14 cellular contexts compared by ENCODE assay signal in the genomic region with DNA sequence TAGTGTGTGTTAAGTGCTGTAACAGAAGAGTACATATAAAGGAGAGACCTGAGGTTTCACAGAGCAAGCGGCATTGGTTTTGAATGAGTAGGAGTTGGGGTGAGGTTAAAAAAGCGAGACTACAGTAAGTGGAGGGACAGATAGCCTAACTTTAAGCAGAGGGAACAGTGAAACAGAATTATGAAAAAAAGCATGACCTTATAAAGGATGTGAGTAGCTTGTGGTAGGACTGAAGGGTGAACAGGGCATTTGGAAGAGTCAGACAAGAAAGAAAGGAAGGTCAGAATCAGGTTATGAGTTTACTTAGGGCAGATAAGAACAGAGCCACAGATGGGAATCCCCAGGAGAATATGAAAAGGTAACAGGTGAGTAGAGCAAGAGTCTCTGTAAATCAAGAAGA. TPM values are rescaled to one million over a fixed set of nuclear protein-coding genes. Genes with fewer than 3 reads are reported as not detected.
DNase-seq lines count a peak whose midpoint lies in the region; ATAC-seq and TF ChIP-seq lines count a peak whose summit lies in the region.
"Had no signal": no experiment of that assay in that cellular context is flagged by ENCODE, and none has a peak within 500 bp of the region (broad histone marks: within the 10 kb centered on the region; RNA-seq: fewer than 3 reads in every experiment).

No MANE protein-coding gene starts in this region.

- H3K9me3 ChIP-seq in OCI-LY7 (ENCODE audit: low read length) (peaks cover 8% of the 10 kb centered on the region; the same call in 1 of the 2 replicates), GM23248 (ENCODE audit: low read depth) (no peaks in the 10 kb centered on the region), BE2C (no peaks in the 10 kb centered on the region), MG63 (no peaks in the 10 kb centered on the region)

- ATAC-seq in GM18909 (IDR thresholded peaks at IDR 0.05; ENCODE audit: poor library complexity, unreplicated experiment) (peak; percentile 64), HG02623 (IDR thresholded peaks at IDR 0.05; ENCODE audit: unreplicated experiment) (peak; percentile 66), HG03558 (IDR thresholded peaks at IDR 0.05; ENCODE audit: extremely low read depth, unreplicated experiment) (peak; percentile 92)
- ATAC-seq: naive thymus-derived CD4-positive, alpha-beta T cell had no signal

- DNase-seq in GM10266 (ENCODE audit: extremely low spot score) (peak; percentile 49), OCI-LY7 (ENCODE audit: low spot score) (no peak), GM23248 (no peak), BE2C (no peak), MG63 (no peak)
- DNase-seq: Calu3; dermis blood vessel endothelial cell; naive thymus-derived CD4-positive, alpha-beta T cell; NCI-H2081 treated with DMSO at 0.1 percent for 48 hours; stimulated activated CD8-positive, alpha-beta memory T cell treated with anti-CD3 and anti-CD28 coated beads, Interleukin-4, amount 100 ng/mL, for 48 hours had no signal

- H2AFZ ChIP-seq in OCI-LY7 (ENCODE audit: low read length) (no peak overlapping the region), GM23248 (no peak overlapping the region)

- H3K27ac ChIP-seq in OCI-LY7 (ENCODE audit: low read depth, low read length, poor library complexity, severe bottlenecking), result no peak overlapping the region
- no peak overlapping the region for H3K27ac ChIP-seq in GM23248

- no peaks in the 10 kb centered on the region for H3F3A ChIP-seq in GM23248 (ENCODE audit: insufficient read depth)

- no peak for TF ChIP-seq CTCF in GM10266 (IDR thresholded peaks at IDR 0.05; ENCODE audit: control insufficient read depth, insufficient read depth, low read depth, missing control alignments)
- TF ChIP-seq CTCF in OCI-LY7 (conservative IDR thresholded peaks at IDR 0.05; ENCODE audit: low read length), result no peak
- no peak for TF ChIP-seq CTCF in BE2C (IDR thresholded peaks at IDR 0.05; ENCODE audit: low read depth, low read length)

- WGBS in GM23248 (ENCODE audit: low coverage in 1 of 2, low lambda C conversion rate in 2 of 2, missing lambda C conversion rate in 2 of 2), 2 experiments, result 99 to 100% methylated on average over 2 of the region's 2 CpGs

- POLR2A ChIA-PET in OCI-LY7 (lab: Charles Lee), result interaction anchor here (1.2 kb wide), 1 partner anchor 12 kb away, joined by 4 read pairs; no protein-coding TSS in a partner anchor

- H3K4me1 ChIP-seq in OCI-LY7 (ENCODE audit: insufficient read depth, low read length, poor library complexity, severe bottlenecking) (no peaks in the 10 kb centered on the region), GM23248 (ENCODE audit: insufficient read depth) (no peaks in the 10 kb centered on the region), BE2C (no peaks in the 10 kb centered on the region)

- H4K20me1 ChIP-seq in OCI-LY7 (ENCODE audit: insufficient read depth, low read length) (no peaks in the 10 kb centered on the region), GM23248 (ENCODE audit: insufficient read depth) (peaks cover 4% of the 10 kb centered on the region; the same call in 1 of the 2 replicates)

- H3K36me3 ChIP-seq in OCI-LY7 (ENCODE audit: insufficient read depth, low read length) (peaks cover 54% of the 10 kb centered on the region), GM23248 (ENCODE audit: low read depth) (peaks cover 44% of the 10 kb centered on the region), BE2C (peaks cover 29% of the 10 kb centered on the region), MG63 (peaks cover 92% of the 10 kb centered on the region)

- intact Hi-C loops in OCI-LY7 (cut with micrococcal nuclease; ENCODE audit: unreplicated experiment), result no loop called here

- H3K4me2 ChIP-seq in OCI-LY7 (ENCODE audit: low read length) (no peak overlapping the region), GM23248 (ENCODE audit: unreplicated experiment) (no peak overlapping the region)

- CTCF ChIA-PET in OCI-LY7 (lab: Charles Lee; ENCODE audit: unreplicated experiment), result interaction anchor here (0.5 kb wide), 1 partner anchor 24 kb away, joined by 4 read pairs; a partner anchor contains a TSS

- no peaks in the 10 kb centered on the region for H3K79me2 ChIP-seq in OCI-LY7 (ENCODE audit: insufficient read depth, low read depth, low read length)
- peaks cover 94% of the 10 kb centered on the region for H3K79me2 ChIP-seq in GM23248 (ENCODE audit: insufficient read depth)

- in situ Hi-C loops in GM23248 (cut with MboI), result no loop called here

- H3K9ac ChIP-seq in GM23248, result no peak overlapping the region

- H3K4me3 ChIP-seq in OCI-LY7 (ENCODE audit: low read depth, low read length, poor library complexity, severe bottlenecking) (no peak overlapping the region), GM23248 (no peak overlapping the region), BE2C (ENCODE audit: low read depth, low read length) (no peak overlapping the region), MG63 (no peak overlapping the region)

- BruUV-seq in OCI-LY7 (replicated peaks; lab: Mats Ljungman, UMichigan), result no TSS peak

- H3K9me2 ChIP-seq in OCI-LY7 (ENCODE audit: insufficient read depth, low read length) (no peaks in the 10 kb centered on the region), GM23248 (ENCODE audit: insufficient read depth) (no peaks in the 10 kb centered on the region)

- H3K27me3 ChIP-seq in GM23248 (replicated peaks; ENCODE audit: insufficient read depth) (no peaks in the 10 kb centered on the region), BE2C (no peaks in the 10 kb centered on the region), MG63 (no peaks in the 10 kb centered on the region)

RNA-seq across cellular contexts. Expression of a gene that starts 22.5 kb away (rescaled TPM):
- 38.0 and 51.7 TPM in 2 replicates for total RNA-seq in OCI-LY7 (2014; rRNA removed; shearing (Covaris generic))
- total RNA-seq in OCI-LY7 (2022), result 30.5 and 33.1 TPM in 2 replicates
- 48.6 and 59.3 TPM in 2 replicates for total RNA-seq in GM23248 (2014; rRNA removed; shearing (Covaris generic))
- polyA plus RNA-seq in GM23248 (2016; fragmentation: Nextera tagmentation; extraction: Ambion mirVana), result 27.6 and 27.8 TPM in 2 replicates
- polyA plus RNA-seq in BE2C (2012; ENCODE audit: insufficient read depth, insufficient read length, low read depth), result 42.3 TPM
- total RNA-seq in MG63 (2014; rRNA removed; shearing (Covaris generic); ENCODE audit: low replicate concordance), result 73.1 and 97.4 TPM in 2 replicates

RNA-seq across cellular contexts. Expression of a gene that starts 23.5 kb away (rescaled TPM):
- total RNA-seq in OCI-LY7 (2014; rRNA removed; shearing (Covaris generic)), result 4.7 and 5.9 TPM in 2 replicates
- 3.6 and 3.7 TPM in 2 replicates for total RNA-seq in OCI-LY7 (2022)
- total RNA-seq in GM23248 (2014; rRNA removed; shearing (Covaris generic)), result 0.43 and 4.4 TPM in 2 replicates
- polyA plus RNA-seq in GM23248 (2016; fragmentation: Nextera tagmentation; extraction: Ambion mirVana), result 0.34 and 0.68 TPM in 2 replicates
- 0.63 TPM for polyA plus RNA-seq in BE2C (2012; ENCODE audit: insufficient read depth, insufficient read length, low read depth)
- 8.8 TPM in 1 of 2 replicates, not detected in the other for total RNA-seq in MG63 (2014; rRNA removed; shearing (Covaris generic); ENCODE audit: low replicate concordance)
- total RNA-seq: lower leg skin had no signal
- polyA plus RNA-seq: naive thymus-derived CD4-positive, alpha-beta T cell had no signal
